Comparison of ENCODE assay signal across 10 cellular contexts in genomic region chrX:120016068-120016441, GRCh38.
DNase-seq lines count a peak whose midpoint lies in the region; ATAC-seq and TF ChIP-seq lines count a peak whose summit lies in the region.
"Had no signal": no experiment of that assay in that cellular context is flagged by ENCODE, and none has a peak within 500 bp of the region (broad histone marks: within the 10 kb centered on the region; RNA-seq: fewer than 3 reads in every experiment).

No MANE protein-coding gene starts in this region.

- POLR2A ChIA-PET in activated CD4-positive, alpha-beta T cell treated with anti-CD3 and anti-CD28 coated beads for 36 hours (lab: Charles Lee) = interaction anchor here (0.7 kb wide), 1 partner anchor 97 kb away, joined by 3 read pairs; no protein-coding TSS in a partner anchor
- POLR2A ChIA-PET in OCI-LY7 (lab: Charles Lee) = interaction anchor here (0.7 kb wide), 1 partner anchor 1417 kb away, joined by 3 read pairs; no protein-coding TSS in a partner anchor

- H3K9ac ChIP-seq in HUES64 (ENCODE audit: low read depth, low read length) (no peak overlapping the region), endodermal cell (ENCODE audit: extremely low read depth, low read length, poor library complexity, severe bottlenecking) (no peak overlapping the region)

- no peaks in the 10 kb centered on the region for H3K9me3 ChIP-seq in HUES64 (ENCODE audit: insufficient read depth, low read depth, low read length)
- no peaks in the 10 kb centered on the region for H3K9me3 ChIP-seq in endodermal cell (ENCODE audit: control insufficient read depth, low read length)
- H3K9me3 ChIP-seq in OCI-LY7 (ENCODE audit: low read length) = no peaks in the 10 kb centered on the region

- BruUV-seq in OCI-LY7 (replicated peaks; lab: Mats Ljungman, UMichigan) = no TSS peak

- H3K36me3 ChIP-seq in HUES64 (ENCODE audit: insufficient read depth, low read length) (no peaks in the 10 kb centered on the region), endodermal cell (ENCODE audit: control insufficient read depth, insufficient read depth, low read length) (no peaks in the 10 kb centered on the region), OCI-LY7 (ENCODE audit: insufficient read depth, low read length) (no peaks in the 10 kb centered on the region)

- intact Hi-C loops in activated CD4-positive, alpha-beta T cell treated with anti-CD3 and anti-CD28 coated beads for 36 hours (cut with DNase I, micrococcal nuclease) = no loop called here
- intact Hi-C loops in OCI-LY7 (cut with micrococcal nuclease; ENCODE audit: unreplicated experiment) = no loop called here

- H3K36me3 Mint-ChIP-seq in activated CD4-positive, alpha-beta T cell treated with anti-CD3 and anti-CD28 coated beads for 36 hours (ENCODE audit: low read depth) = no peaks in the 10 kb centered on the region
- no peaks in the 10 kb centered on the region for H3K36me3 Mint-ChIP-seq in endodermal cell (ENCODE audit: low read depth)
- H3K36me3 Mint-ChIP-seq in progenitor cell of endocrine pancreas (ENCODE audit: insufficient read depth) = no peaks in the 10 kb centered on the region

- H3K4me1 Mint-ChIP-seq in activated CD4-positive, alpha-beta T cell treated with anti-CD3 and anti-CD28 coated beads for 36 hours = peaks cover 11% of the 10 kb centered on the region
- H3K4me1 Mint-ChIP-seq in endodermal cell (no peaks in the 10 kb centered on the region), progenitor cell of endocrine pancreas (ENCODE audit: low read depth) (peaks cover 3% of the 10 kb centered on the region)

- H3K9me2 ChIP-seq in OCI-LY7 (ENCODE audit: insufficient read depth, low read length) = no peaks in the 10 kb centered on the region

- H3K4me1 ChIP-seq in HUES64 (ENCODE audit: insufficient read depth, low read length) (no peaks in the 10 kb centered on the region), endodermal cell (ENCODE audit: control insufficient read depth, insufficient read depth, low read length) (no peaks in the 10 kb centered on the region), OCI-LY7 (ENCODE audit: insufficient read depth, low read length, poor library complexity, severe bottlenecking) (no peaks in the 10 kb centered on the region)

- H4K20me1 ChIP-seq in OCI-LY7 (ENCODE audit: insufficient read depth, low read length) = no peaks in the 10 kb centered on the region

- no peak for TF ChIP-seq CTCF in endodermal cell (conservative IDR thresholded peaks at IDR 0.05)
- no peak for TF ChIP-seq CTCF in progenitor cell of endocrine pancreas (IDR thresholded peaks at IDR 0.05; ENCODE audit: unreplicated experiment)
- no peak for TF ChIP-seq CTCF in OCI-LY7 (conservative IDR thresholded peaks at IDR 0.05; ENCODE audit: low read length)

- H3K4me3 ChIP-seq in HUES64 (ENCODE audit: low read length) (peak overlapping the region; percentile 45), endodermal cell (ENCODE audit: low read length) (peak overlapping the region; percentile 62), OCI-LY7 (ENCODE audit: low read depth, low read length, poor library complexity, severe bottlenecking) (no peak overlapping the region)

- H3K27me3 ChIP-seq in HUES64 (ENCODE audit: insufficient read depth, low read length) (peaks cover 82% of the 10 kb centered on the region), endodermal cell (ENCODE audit: control insufficient read depth, insufficient read depth, low read length, poor library complexity, severe bottlenecking) (peaks cover 90% of the 10 kb centered on the region)

- peak overlapping the region; percentile 56 for H3K4me3 Mint-ChIP-seq in activated CD4-positive, alpha-beta T cell treated with anti-CD3 and anti-CD28 coated beads for 36 hours
- H3K4me3 Mint-ChIP-seq in endodermal cell (peak overlapping the region; percentile 52), progenitor cell of endocrine pancreas (ENCODE audit: low read depth) (peak overlapping the region; percentile 66)

- no peak for DNase-seq in activated CD4-positive, alpha-beta T cell treated with anti-CD3 and anti-CD28 coated beads for 36 hours
- DNase-seq in activated CD4-positive, alpha-beta T cell treated with anti-CD3 and anti-CD28 coated beads for 48 hours = no peak
- DNase-seq in endodermal cell (no peak), progenitor cell of endocrine pancreas (ENCODE audit: low spot score, unreplicated experiment) (no peak), OCI-LY7 (ENCODE audit: low spot score) (no peak)
- DNase-seq: NCI-H1105 treated with DMSO at 0.1 percent for 48 hours had no signal

- no peak overlapping the region for H3K27ac Mint-ChIP-seq in activated CD4-positive, alpha-beta T cell treated with anti-CD3 and anti-CD28 coated beads for 36 hours
- H3K27ac Mint-ChIP-seq in endodermal cell = no peak overlapping the region
- no peak overlapping the region for H3K27ac Mint-ChIP-seq in progenitor cell of endocrine pancreas

- H3K9me3 Mint-ChIP-seq in activated CD4-positive, alpha-beta T cell treated with anti-CD3 and anti-CD28 coated beads for 36 hours (ENCODE audit: low read depth) = no peaks in the 10 kb centered on the region
- H3K9me3 Mint-ChIP-seq in endodermal cell (peaks cover 52% of the 10 kb centered on the region), progenitor cell of endocrine pancreas (ENCODE audit: low read depth) (peaks cover under 1% of the 10 kb centered on the region)

- CTCF ChIA-PET in activated CD4-positive, alpha-beta T cell treated with anti-CD3 and anti-CD28 coated beads for 36 hours (lab: Charles Lee) = no interaction called here
- CTCF ChIA-PET in OCI-LY7 (lab: Charles Lee; ENCODE audit: unreplicated experiment) = no interaction called here

- H3K79me2 ChIP-seq in OCI-LY7 (ENCODE audit: insufficient read depth, low read depth, low read length) = no peaks in the 10 kb centered on the region

- WGBS in HUES64 = 11% methylated on average over 11 of the region's 11 CpGs
- WGBS in endodermal cell (ENCODE audit: insufficient coverage in 1 of 2, insufficient read length in 1 of 2), 2 experiments = 14 to 23% methylated on average over 6 to 11 of the region's 11 CpGs

- ATAC-seq in activated CD4-positive, alpha-beta T cell treated with anti-CD3 and anti-CD28 coated beads for 36 hours = no peak
- ATAC-seq in HG02938 (IDR thresholded peaks at IDR 0.05; ENCODE audit: unreplicated experiment) (no peak), HG02840 (IDR thresholded peaks at IDR 0.05; ENCODE audit: low FRiP score, unreplicated experiment) (no peak)

- peaks cover 26% of the 10 kb centered on the region for H3K27me3 Mint-ChIP-seq in activated CD4-positive, alpha-beta T cell treated with anti-CD3 and anti-CD28 coated beads for 36 hours
- H3K27me3 Mint-ChIP-seq in endodermal cell (ENCODE audit: insufficient read depth) (peaks cover 86% of the 10 kb centered on the region), progenitor cell of endocrine pancreas (peaks cover 71% of the 10 kb centered on the region)

- H3K4me2 ChIP-seq in OCI-LY7 (ENCODE audit: low read length) = no peak overlapping the region

- no peak overlapping the region for H2AFZ ChIP-seq in OCI-LY7 (ENCODE audit: low read length)

- no peak overlapping the region for H3K27ac ChIP-seq in HUES64 (ENCODE audit: low read depth, low read length)
- no peak overlapping the region for H3K27ac ChIP-seq in endodermal cell (ENCODE audit: low read depth, low read length)
- no peak overlapping the region for H3K27ac ChIP-seq in OCI-LY7 (ENCODE audit: low read depth, low read length, poor library complexity, severe bottlenecking)
- H3K27ac ChIP-seq: epithelial cell of prostate had no signal
